In the genomic region with DNA sequence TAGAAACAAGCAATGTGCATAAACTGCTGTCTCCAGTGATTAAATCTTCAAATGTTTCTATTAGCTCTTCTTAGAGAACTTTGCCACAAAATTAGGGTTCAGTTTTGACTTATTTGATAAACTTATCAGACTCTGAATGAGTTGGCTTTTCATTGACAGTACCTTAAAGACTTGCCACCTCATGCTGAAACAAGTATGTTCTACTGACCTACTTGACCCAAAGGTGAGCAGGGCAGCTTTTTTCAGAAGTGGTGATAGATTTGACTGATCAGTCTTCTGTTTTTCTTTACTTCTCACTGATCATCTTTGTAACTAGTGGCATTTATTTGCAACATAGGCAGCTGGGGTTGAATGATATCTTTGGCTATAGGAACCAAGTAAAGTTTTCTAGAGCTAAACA, we compare ENCODE assay signal across 8 cellular contexts. TPM values are rescaled to one million over a fixed set of nuclear protein-coding genes. Genes with fewer than 3 reads are reported as not detected.
"Had no signal": no experiment of that assay in that cellular context is flagged by ENCODE, and none has a peak within 500 bp of the region (broad histone marks: within the 10 kb centered on the region; RNA-seq: fewer than 3 reads in every experiment).

No MANE protein-coding gene starts in this region.

- H3K27ac ChIP-seq: HL-60 had no signal

- H3K4me3 ChIP-seq: GM23338, HAP-1 had no signal

- H2AFZ ChIP-seq: GM23338 had no signal

- ATAC-seq: HepG2 had no signal

- H3K27ac Mint-ChIP-seq: GM23338, HFFc6, IgD-negative memory B cell had no signal

- H3K4me2 ChIP-seq: GM23338 had no signal

- H3K27me3 Mint-ChIP-seq: IgD-negative memory B cell had no signal

- FAIRE-seq: H1, HepG2 had no signal

- H3K36me3 ChIP-seq: HAP-1 had no signal

- H3K9me3 Mint-ChIP-seq: GM23338, HFFc6, IgD-negative memory B cell had no signal

- H3K4me3 Mint-ChIP-seq: GM23338, HFFc6, IgD-negative memory B cell had no signal

- H3K9me3 ChIP-seq: HAP-1 had no signal

- DNase-seq: H7, HFFc6 had no signal

RNA-seq across cellular contexts. Expression of a gene that starts 8.1 kb away (rescaled TPM):
- polyA plus RNA-seq: IgD-negative memory B cell had no signal
